Comparison of ENCODE assay signal across 27 cellular contexts in genomic region chr10:10975647-10976046, GRCh38. TPM values are rescaled to one million over a fixed set of nuclear protein-coding genes. Genes with fewer than 3 reads are reported as not detected.
DNase-seq lines count a peak whose midpoint lies in the region; ATAC-seq and TF ChIP-seq lines count a peak whose summit lies in the region.
"Had no signal": no experiment of that assay in that cellular context is flagged by ENCODE, and none has a peak within 500 bp of the region (broad histone marks: within the 10 kb centered on the region; RNA-seq: fewer than 3 reads in every experiment).

No MANE protein-coding gene starts in this region.

- DNase-seq in MCF 10A (ENCODE audit: unreplicated experiment): peak; percentile 7
- no peak for DNase-seq in mammary epithelial cell
- DNase-seq in LHCN-M2 (ENCODE audit: low read depth): peak; percentile 15
- no peak for DNase-seq in endodermal cell
- no peak for DNase-seq in foreskin keratinocyte
- no peak for DNase-seq in KG1 (lab: John Stamatoyannopoulos, UW)
- no peak for DNase-seq in mucosa of descending colon
- DNase-seq in NCI-H2171 (lab: John Stamatoyannopoulos, UW): no peak
- DNase-seq: Calu3; CD8-positive, alpha-beta memory T cell; DMS79 treated with DMSO at 0.1 percent for 48 hours; GF-D8; GOT3; Karpas-422; NCI-H1417; NCI-H1694; NCI-H2029 treated with DMSO at 0.1 percent for 48 hours; NCI-H2227 treated with DMSO at 0.1 percent for 48 hours; NCI-H526 treated with DMSO at 0.1 percent for 48 hours; SIG-M5; SK-N-SH had no signal

- peaks cover 16% of the 10 kb centered on the region for H3K4me1 Mint-ChIP-seq in MCF 10A (ENCODE audit: insufficient read depth, unreplicated experiment)
- H3K4me1 Mint-ChIP-seq in endodermal cell: peaks cover 42% of the 10 kb centered on the region
- H3K4me1 Mint-ChIP-seq: B cell; CD8-positive, alpha-beta memory T cell had no signal

- dilution Hi-C loops in mammary epithelial cell (cut with HindIII; ENCODE audit: low sequenced_read_pairs): no loop called here

- H3K4me3 Mint-ChIP-seq in MCF 10A (ENCODE audit: unreplicated experiment): no peak overlapping the region
- H3K4me3 Mint-ChIP-seq in endodermal cell: no peak overlapping the region
- H3K4me3 Mint-ChIP-seq: B cell; CD8-positive, alpha-beta memory T cell had no signal

- H3K9me3 ChIP-seq in mammary epithelial cell (replicated peaks; ENCODE audit: insufficient read depth, low read length) (peaks cover 6% of the 10 kb centered on the region), endodermal cell (ENCODE audit: control insufficient read depth, low read length) (peaks cover 13% of the 10 kb centered on the region), mucosa of descending colon (no peaks in the 10 kb centered on the region)
- H3K9me3 ChIP-seq: HAP-1, SK-N-SH had no signal

- intact Hi-C loops in MCF 10A (cut with micrococcal nuclease) (no loop called here), mammary epithelial cell (cut with micrococcal nuclease) (no loop called here), mucosa of descending colon (cut with DNase I, micrococcal nuclease) (no loop called here)

- H3K27me3 ChIP-seq in mammary epithelial cell (ENCODE audit: insufficient read depth, low read length) (no peaks in the 10 kb centered on the region), endodermal cell (ENCODE audit: control insufficient read depth, insufficient read depth, low read length, poor library complexity, severe bottlenecking) (no peaks in the 10 kb centered on the region), foreskin keratinocyte (no peaks in the 10 kb centered on the region)

- no peak overlapping the region for H2AFZ ChIP-seq in mammary epithelial cell (ENCODE audit: low read depth, low read length)

- H3K79me2 ChIP-seq in mammary epithelial cell (ENCODE audit: insufficient read depth, low read length): no peaks in the 10 kb centered on the region

- no peak overlapping the region for H3K4me2 ChIP-seq in mammary epithelial cell (ENCODE audit: insufficient read depth, low read depth, low read length)
- H3K4me2 ChIP-seq: SK-N-SH had no signal

- H3K4me1 ChIP-seq in mammary epithelial cell (ENCODE audit: insufficient read depth, low read length): no peaks in the 10 kb centered on the region
- H3K4me1 ChIP-seq in endodermal cell (ENCODE audit: control insufficient read depth, insufficient read depth, low read length): peaks cover 20% of the 10 kb centered on the region
- H3K4me1 ChIP-seq in foreskin keratinocyte: no peaks in the 10 kb centered on the region
- H3K4me1 ChIP-seq in mucosa of descending colon (ENCODE audit: low read depth): no peaks in the 10 kb centered on the region
- H3K4me1 ChIP-seq: HAP-1 had no signal

- ATAC-seq in foreskin keratinocyte (peak; percentile 42), mucosa of descending colon (no peak)

- POLR2A ChIA-PET in MCF 10A (lab: Yijun Ruan, JAX): no interaction called here

- CTCF ChIA-PET in MCF 10A (lab: Yijun Ruan, JAX): no interaction called here
- CTCF ChIA-PET in mammary epithelial cell (lab: Charles Lee; ENCODE audit: low non-redundant PET): no interaction called here

- H4K20me1 ChIP-seq in mammary epithelial cell (ENCODE audit: insufficient read depth, low read length): no peaks in the 10 kb centered on the region

- no peak overlapping the region for H3K9ac ChIP-seq in mammary epithelial cell (ENCODE audit: insufficient read depth, low read length)
- no peak overlapping the region for H3K9ac ChIP-seq in endodermal cell (ENCODE audit: extremely low read depth, low read length, poor library complexity, severe bottlenecking)
- H3K9ac ChIP-seq: SK-N-SH had no signal

- H3K27ac Mint-ChIP-seq in MCF 10A (ENCODE audit: low read depth, unreplicated experiment) (no peak overlapping the region), endodermal cell (peak overlapping the region; percentile 62)
- H3K27ac Mint-ChIP-seq: B cell; CD8-positive, alpha-beta memory T cell had no signal

- H3K9me3 Mint-ChIP-seq in MCF 10A (ENCODE audit: unreplicated experiment): no peaks in the 10 kb centered on the region
- H3K9me3 Mint-ChIP-seq in endodermal cell: peaks cover 13% of the 10 kb centered on the region
- H3K9me3 Mint-ChIP-seq: CD8-positive, alpha-beta memory T cell had no signal

- 23% methylated on average over 2 of the region's 2 CpGs for WGBS in mammary epithelial cell (ENCODE audit: low coverage, missing lambda C conversion rate)
- WGBS in endodermal cell (ENCODE audit: insufficient coverage in 1 of 2, insufficient read length in 1 of 2), 2 experiments: 85 to 89% methylated on average over 2 of the region's 2 CpGs

- H3K4me3 ChIP-seq in mammary epithelial cell (replicated peaks in 1 of 3; ENCODE audit: insufficient read depth in 1 of 3, low read depth in 2 of 3, low read length in 3 of 3) (no peak overlapping the region), endodermal cell (ENCODE audit: low read length) (peak overlapping the region; percentile 21), mucosa of descending colon (no peak overlapping the region)
- H3K4me3 ChIP-seq: HAP-1 had no signal

- H3K27me3 Mint-ChIP-seq in MCF 10A (ENCODE audit: insufficient read depth, unreplicated experiment): no peaks in the 10 kb centered on the region
- H3K27me3 Mint-ChIP-seq in endodermal cell (ENCODE audit: insufficient read depth): peaks cover 2% of the 10 kb centered on the region

- H3K36me3 ChIP-seq in mammary epithelial cell (ENCODE audit: insufficient read depth, low read length) (no peaks in the 10 kb centered on the region), endodermal cell (ENCODE audit: control insufficient read depth, insufficient read depth, low read length) (no peaks in the 10 kb centered on the region), mucosa of descending colon (ENCODE audit: low read depth) (no peaks in the 10 kb centered on the region)
- H3K36me3 ChIP-seq: HAP-1 had no signal

- in situ Hi-C loops in mammary epithelial cell (cut with MboI; ENCODE audit: low sequenced_read_pairs in 2 of 2): no loop called here

- BruUV-seq in MCF 10A (replicated peaks; lab: Mats Ljungman, UMichigan): no TSS peak
- BruUV-seq in mammary epithelial cell (replicated peaks; lab: Mats Ljungman, UMichigan): no TSS peak

- H3K36me3 Mint-ChIP-seq in MCF 10A (ENCODE audit: insufficient read depth, unreplicated experiment): no peaks in the 10 kb centered on the region
- H3K36me3 Mint-ChIP-seq in endodermal cell (ENCODE audit: low read depth): no peaks in the 10 kb centered on the region
- H3K36me3 Mint-ChIP-seq: CD8-positive, alpha-beta memory T cell had no signal

- H3K27ac ChIP-seq in mammary epithelial cell (ENCODE audit: insufficient read depth, low read depth, low read length): no peak overlapping the region
- no peak overlapping the region for H3K27ac ChIP-seq in endodermal cell (ENCODE audit: low read depth, low read length)
- H3K27ac ChIP-seq in foreskin keratinocyte: no peak overlapping the region
- H3K27ac ChIP-seq: 22Rv1, C4-2B, RWPE1 had no signal

- no peak for TF ChIP-seq CTCF in MCF 10A (IDR thresholded peaks at IDR 0.05; ENCODE audit: unreplicated experiment)
- TF ChIP-seq CTCF in mammary epithelial cell (conservative IDR thresholded peaks at IDR 0.05 in 1 of 2, IDR thresholded peaks at IDR 0.05 in 1 of 2; ENCODE audit: extremely low read depth in 1 of 2, insufficient read depth in 1 of 2, low read depth in 1 of 2, low read length in 2 of 2): no peak
- TF ChIP-seq CTCF in endodermal cell (conservative IDR thresholded peaks at IDR 0.05): no peak
- no peak for TF ChIP-seq CTCF in foreskin keratinocyte (conservative IDR thresholded peaks at IDR 0.05)
- no peak for TF ChIP-seq CTCF in mucosa of descending colon (IDR thresholded peaks at IDR 0.05)

RNA-seq across cellular contexts. Expression of gene CELF2, which starts 42.0 kb away (rescaled TPM):
- total RNA-seq in MCF 10A (2022) (0.07 TPM in 1 of 2 replicates, not detected in the other), mammary epithelial cell (1 to 10 TPM in 1 of 2 donors, under 1 TPM in 1; 0.19 to 2.5 TPM), LHCN-M2 (2014; rRNA removed) (59.5 and 68.1 TPM in 2 replicates), endodermal cell (10 to 100 TPM; 79.9 to 96.1 TPM), foreskin keratinocyte (10.8 and 11.1 TPM in 2 replicates), mucosa of descending colon (10 to 100 TPM; 31.4 to 56.5 (median 36.1) TPM)
- polyA plus RNA-seq in mammary epithelial cell (0.60 TPM), foreskin keratinocyte (1.9 and 2.4 TPM in 2 replicates)
- 10.4 TPM for polyA minus RNA-seq in mammary epithelial cell
- 26.8 TPM for polyA plus RNA-seq in LHCN-M2 (2012)
- 23.5 TPM for polyA plus RNA-seq in endodermal cell (2013, experiment 1 of 2)
- polyA plus RNA-seq in endodermal cell (2013, experiment 2 of 2): 24.6 TPM
- total RNA-seq: Calu3, HT-29 had no signal

Comparison
In these comparisons a context has a peak if more than half of its experiments do, and no peak if none do; other contexts are left out.
1. DNase-seq: peak in MCF 10A (single experiment) and LHCN-M2 (single experiment); none in mammary epithelial cell (single experiment), endodermal cell (single experiment), foreskin keratinocyte (0 of 2), KG1 (single experiment), mucosa of descending colon (0 of 3) and NCI-H2171 (single experiment).